In the genomic region with DNA sequence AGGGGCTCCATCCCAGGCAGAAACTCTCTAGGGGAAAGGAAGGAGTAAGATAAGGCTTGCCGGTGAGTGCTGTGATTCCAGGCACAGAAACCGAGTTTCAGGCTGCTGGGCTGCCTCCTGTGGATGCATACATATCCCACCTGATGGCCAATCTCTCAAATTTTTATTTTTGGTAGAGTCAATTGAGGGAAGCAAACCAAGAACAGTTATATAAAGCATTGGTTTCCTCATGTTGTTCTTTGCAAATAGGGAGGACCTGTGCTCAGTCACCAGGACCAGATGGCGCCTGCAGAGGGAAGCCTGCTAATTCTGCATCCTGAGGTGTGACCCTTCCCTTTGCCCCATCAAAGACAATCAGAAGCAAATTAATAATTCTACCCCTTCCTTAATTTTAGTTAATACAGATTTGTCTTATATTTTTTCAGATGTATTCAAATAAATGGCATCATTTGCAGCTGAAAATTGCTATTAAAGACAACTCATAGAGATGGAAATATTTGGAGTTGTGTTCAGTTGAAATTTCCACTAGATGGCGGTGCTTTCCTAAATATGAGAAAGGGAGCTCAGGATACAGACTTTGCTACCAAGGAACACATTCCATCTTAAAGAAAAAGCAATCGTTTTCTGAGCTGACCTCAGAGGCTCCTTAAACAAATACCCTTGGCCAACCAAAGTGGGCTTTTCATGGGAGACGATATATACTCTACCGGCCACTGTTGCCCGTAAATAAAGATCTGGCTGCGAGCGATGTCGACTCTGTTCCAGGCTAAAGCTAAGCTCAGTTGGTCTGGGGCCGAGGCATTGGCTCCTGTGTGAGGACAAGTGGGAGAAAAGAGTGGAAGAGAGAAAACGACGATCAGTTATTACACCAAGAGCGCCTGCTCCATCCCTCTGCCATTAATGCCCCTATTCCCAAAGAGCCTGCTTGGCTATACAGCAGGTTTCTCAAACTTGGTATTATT, we compare ENCODE assay signal across 8 cellular contexts.
DNase-seq lines count a peak whose midpoint lies in the region; ATAC-seq and TF ChIP-seq lines count a peak whose summit lies in the region.

No MANE protein-coding gene starts in this region.

- H3K27me3 Mint-ChIP-seq in nephron (ENCODE audit: low read depth): no peaks in the 10 kb centered on the region

- peak overlapping the region in 2 of 3 experiments; percentile 33 to 37 for H3K4me3 Mint-ChIP-seq in nephron

- no peaks in the 10 kb centered on the region for H3K36me3 Mint-ChIP-seq in nephron (ENCODE audit: low read depth)

- peaks cover 14% of the 10 kb centered on the region for H3K4me1 Mint-ChIP-seq in nephron

- H3K27ac Mint-ChIP-seq in nephron: peak overlapping the region in 2 of 3 experiments; percentile 29 to 61

- TF ChIP-seq CTCF in nephron (IDR thresholded peaks at IDR 0.05; ENCODE audit: unreplicated experiment in 3 of 3): peak; percentile 61 to 78 (median 72)

- in situ Hi-C loops in G401 (cut with HindIII; ENCODE audit: low sequenced_read_pairs): no loop called here

- ATAC-seq in HG03432 (IDR thresholded peaks at IDR 0.05; ENCODE audit: unreplicated experiment): peak; percentile 80
- ATAC-seq in HG02610 (IDR thresholded peaks at IDR 0.05; ENCODE audit: unreplicated experiment): no peak
- no peak for ATAC-seq in HG03442 (IDR thresholded peaks at IDR 0.05; ENCODE audit: unreplicated experiment)
- no peak for ATAC-seq in GM19023 (IDR thresholded peaks at IDR 0.05; ENCODE audit: unreplicated experiment)

- peaks cover 7% of the 10 kb centered on the region for H3K9me3 Mint-ChIP-seq in nephron

- peak; percentile 97 for DNase-seq in G401 (ENCODE audit: low spot score)
- DNase-seq in OCI-M1 (lab: John Stamatoyannopoulos, UW): peak; percentile 70
- peak; percentile 40 for DNase-seq in epidermal melanocyte (ENCODE audit: insufficient read length, low spot score)

Comparison
In these comparisons a context has a peak if more than half of its experiments do, and no peak if none do; other contexts are left out.
1. DNase-seq: peak in every context shown above with its lines; median percentile 97 in G401; 70 in OCI-M1; 40 in epidermal melanocyte.